ENCODE assay signal across 27 cellular contexts in genomic region chr7:12297709-12298108, GRCh38.
A peak's percentile ranks its signal among the peaks of the same experiment; 100 is the strongest.
DNase-seq lines count a peak whose midpoint lies in the region; TF ChIP-seq lines count a peak whose summit lies in the region.
"Had no signal": no experiment of that assay in that cellular context is flagged by ENCODE, and none has a peak within 500 bp of the region (broad histone marks: within the 10 kb centered on the region; RNA-seq: fewer than 3 reads in every experiment).

No MANE protein-coding gene starts in this region.

- H3K4me3 ChIP-seq in hepatocyte (no peak overlapping the region), uterus (no peak overlapping the region)
- H3K4me3 ChIP-seq: lower lobe of right lung, upper lobe of left lung had no signal

- WGBS in hepatocyte (ENCODE audit: low lambda C conversion rate, missing lambda C conversion rate): 69% methylated on average over 2 of the region's 2 CpGs

- H3K4me3 Mint-ChIP-seq in nephron progenitor cell: no peak overlapping the region
- H3K4me3 Mint-ChIP-seq: activated CD8-positive, alpha-beta T cell treated with anti-CD3 and anti-CD28 coated beads, Interleukin-2, amount 10 ng/mL, durations not matched to agents 7 days and 5 days; activated naive CD4-positive, alpha-beta T cell treated with anti-CD3 and anti-CD28 coated beads, Interleukin-2, amount 10 ng/mL, durations not matched to agents 7 days and 5 days; brain; natural killer cell treated with Interleukin-12 subunit alpha and Interleukin-12 subunit beta and Interleukin-15 and Interleukin-18, amount 100 ng/mL, for 72 hours had no signal

- H3K27ac Mint-ChIP-seq in nephron progenitor cell: peak overlapping the region; percentile 28
- H3K27ac Mint-ChIP-seq: activated CD8-positive, alpha-beta T cell treated with anti-CD3 and anti-CD28 coated beads, Interleukin-2, amount 10 ng/mL, durations not matched to agents 7 days and 5 days; activated naive CD4-positive, alpha-beta T cell treated with anti-CD3 and anti-CD28 coated beads, Interleukin-2, amount 10 ng/mL, durations not matched to agents 7 days and 5 days; brain; natural killer cell treated with Interleukin-12 subunit alpha and Interleukin-12 subunit beta and Interleukin-15 and Interleukin-18, amount 100 ng/mL, for 72 hours had no signal

- H3K9me2 ChIP-seq in hepatocyte (replicated peaks; ENCODE audit: insufficient read depth): no peaks in the 10 kb centered on the region

- no peaks in the 10 kb centered on the region for H3K4me1 ChIP-seq in hepatocyte (ENCODE audit: insufficient read depth)
- no peaks in the 10 kb centered on the region for H3K4me1 ChIP-seq in uterus
- H3K4me1 ChIP-seq: lower lobe of right lung, upper lobe of left lung had no signal

- no peaks in the 10 kb centered on the region for H4K20me1 ChIP-seq in hepatocyte (ENCODE audit: insufficient read depth, poor library complexity, severe bottlenecking)

- POLR2A ChIA-PET in RWPE1 (lab: Yijun Ruan, JAX; ENCODE audit: low non-redundant PET): no interaction called here

- H3K27ac ChIP-seq in RWPE1 (no peak overlapping the region), hepatocyte (no peak overlapping the region), uterus (no peak overlapping the region)
- H3K27ac ChIP-seq: C4-2B, lower lobe of right lung, upper lobe of left lung had no signal

- no peaks in the 10 kb centered on the region for H3K36me3 Mint-ChIP-seq in nephron progenitor cell (ENCODE audit: low read depth)
- H3K36me3 Mint-ChIP-seq: activated naive CD4-positive, alpha-beta T cell treated with anti-CD3 and anti-CD28 coated beads, Interleukin-2, amount 10 ng/mL, durations not matched to agents 7 days and 5 days; brain; natural killer cell treated with Interleukin-12 subunit alpha and Interleukin-12 subunit beta and Interleukin-15 and Interleukin-18, amount 100 ng/mL, for 72 hours had no signal

- H3K9me3 ChIP-seq in hepatocyte (ENCODE audit: low read depth) (no peaks in the 10 kb centered on the region), uterus (no peaks in the 10 kb centered on the region)
- H3K9me3 ChIP-seq: lower lobe of right lung, upper lobe of left lung had no signal

- intact Hi-C loops in uterus (cut with DNase I; ENCODE audit: low total_unique reads): no loop called here

- no peaks in the 10 kb centered on the region for H3K27me3 Mint-ChIP-seq in nephron progenitor cell (ENCODE audit: low read depth, poor library complexity)

- H3K4me2 ChIP-seq in hepatocyte: no peak overlapping the region

- H3K9me3 Mint-ChIP-seq in nephron progenitor cell: peaks cover 11% of the 10 kb centered on the region
- H3K9me3 Mint-ChIP-seq: activated naive CD4-positive, alpha-beta T cell treated with anti-CD3 and anti-CD28 coated beads, Interleukin-2, amount 10 ng/mL, durations not matched to agents 7 days and 5 days; natural killer cell treated with Interleukin-12 subunit alpha and Interleukin-12 subunit beta and Interleukin-15 and Interleukin-18, amount 100 ng/mL, for 72 hours had no signal

- H3K36me3 ChIP-seq in hepatocyte (replicated peaks; ENCODE audit: insufficient read depth, low read depth): no peaks in the 10 kb centered on the region
- H3K36me3 ChIP-seq in uterus: no peaks in the 10 kb centered on the region
- H3K36me3 ChIP-seq: lower lobe of right lung, upper lobe of left lung had no signal

- H3K27me3 ChIP-seq in hepatocyte: no peaks in the 10 kb centered on the region
- no peaks in the 10 kb centered on the region for H3K27me3 ChIP-seq in uterus
- H3K27me3 ChIP-seq: upper lobe of left lung had no signal

- DNase-seq in HPDE6-E6E7 (ENCODE audit: extremely low spot score) (peak; percentile 32), RWPE1 (ENCODE audit: low spot score) (peak; percentile 54), hepatocyte (ENCODE audit: low spot score) (peak; percentile 33), nephron progenitor cell (no peak), globus pallidus (ENCODE audit: low spot score) (no peak), uterus (no peak)
- no peak for DNase-seq in activated effector memory CD4-positive, alpha-beta T cell treated with Interleukin-2 at 50 U/mL for 16 hours
- DNase-seq: activated CD8-positive, alpha-beta T cell treated with anti-CD3 and anti-CD28 coated beads, Interleukin-2, amount 10 ng/mL, durations not matched to agents 7 days and 5 days; activated naive CD4-positive, alpha-beta T cell treated with anti-CD3 and anti-CD28 coated beads, Interleukin-2, amount 10 ng/mL, durations not matched to agents 7 days and 5 days; amniotic stem cell; cerebellar nuclear complex; COR-L47; dermis blood vessel endothelial cell; GDM1; lower lobe of right lung; NCI-H1092; NCI-H1694; NCI-H2171 treated with DMSO at 0.1 percent for 48 hours; NCI-H524; NK-92 treated with Interleukin-12 subunit alpha and Interleukin-12 subunit beta, amount 100 ng/mL, for 24 hours; SHP77; stimulated activated CD4-positive, alpha-beta T cell treated with anti-CD3 and anti-CD28 coated beads, Interleukin-15, amount 100 ng/mL, for 24 hours; stimulated activated CD4-positive, alpha-beta T cell treated with anti-CD3 and anti-CD28 coated beads, Interleukin-4, amount 100 ng/mL, for 4 hours; upper lobe of left lung had no signal

- TF ChIP-seq CTCF in RWPE1 (conservative IDR thresholded peaks at IDR 0.05; ENCODE audit: low read depth) (no peak), hepatocyte (IDR thresholded peaks at IDR 0.05; ENCODE audit: poor library complexity) (no peak), nephron progenitor cell (IDR thresholded peaks at IDR 0.05) (no peak), uterus (IDR thresholded peaks at IDR 0.05) (no peak)

- H3K4me1 Mint-ChIP-seq in nephron progenitor cell: peaks cover 16% of the 10 kb centered on the region
- H3K4me1 Mint-ChIP-seq: brain had no signal

- CTCF ChIA-PET in RWPE1 (lab: Yijun Ruan, JAX): interaction anchor here (0.6 kb wide), 2 partner anchors 311 to 395 kb away, joined by 3 read pairs; no protein-coding TSS in a partner anchor

- H2AFZ ChIP-seq in hepatocyte: no peak overlapping the region

- TF ChIP-seq POLR2A in uterus (IDR thresholded peaks at IDR 0.05): no peak

- H3K79me2 ChIP-seq in hepatocyte: no peaks in the 10 kb centered on the region

Comparison
In these comparisons a context has a peak if more than half of its experiments do, and no peak if none do; other contexts are left out.
1. DNase-seq: peak in HPDE6-E6E7 (single experiment), RWPE1 (single experiment) and hepatocyte (single experiment); none in nephron progenitor cell (single experiment), globus pallidus (single experiment), activated effector memory CD4-positive, alpha-beta T cell treated with Interleukin-2 at 50 U/mL for 16 hours (single experiment) and uterus (0 of 2).